Comparison of ENCODE assay signal across 2 cellular contexts in the genomic region with DNA sequence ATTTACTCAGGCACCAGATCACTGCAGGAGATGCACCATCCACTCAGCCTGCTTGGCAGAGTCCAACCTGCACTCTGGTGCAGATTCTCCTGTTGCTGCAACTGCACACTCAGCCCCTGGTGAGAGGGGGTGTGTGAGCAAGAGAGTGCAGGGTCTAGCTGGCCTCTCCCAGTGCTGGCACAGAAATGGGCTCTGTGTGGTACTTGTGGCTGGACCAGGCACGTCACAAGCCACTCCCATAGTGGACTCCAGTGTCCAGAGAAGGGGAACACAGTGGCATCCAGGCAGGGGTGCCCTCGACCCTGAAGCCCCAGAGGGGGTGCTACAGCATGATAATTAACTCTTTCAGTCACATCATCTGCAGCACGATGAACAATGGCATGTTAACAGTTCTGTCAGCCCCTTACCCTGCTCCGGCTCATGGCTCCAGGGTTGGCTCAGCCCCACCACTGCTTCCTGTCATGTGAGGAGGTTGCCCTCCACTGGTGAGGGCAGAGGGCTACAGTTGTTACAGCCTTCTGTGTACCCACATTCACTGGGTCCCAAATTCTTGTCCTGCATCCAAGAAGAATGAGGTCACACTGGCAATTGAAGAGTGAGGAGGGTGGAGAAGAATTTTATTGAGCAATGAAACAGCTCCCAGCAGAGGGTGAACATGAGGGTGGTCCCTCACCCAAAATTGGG.
TF ChIP-seq lines count a peak whose summit lies in the region.

No MANE protein-coding gene starts in this region.

TF ChIP-seq in IMR-90, 13 proteins besides CTCF, POLR2A, EP300 and RAD21:
- no peak for TF ChIP-seq CHD1 (IDR thresholded peaks at IDR 0.05; ENCODE audit: low read depth, low read length)
- no peak for TF ChIP-seq MAFK (IDR thresholded peaks at IDR 0.05; ENCODE audit: low read depth, low read length)
- TF ChIP-seq, protein P1, sequence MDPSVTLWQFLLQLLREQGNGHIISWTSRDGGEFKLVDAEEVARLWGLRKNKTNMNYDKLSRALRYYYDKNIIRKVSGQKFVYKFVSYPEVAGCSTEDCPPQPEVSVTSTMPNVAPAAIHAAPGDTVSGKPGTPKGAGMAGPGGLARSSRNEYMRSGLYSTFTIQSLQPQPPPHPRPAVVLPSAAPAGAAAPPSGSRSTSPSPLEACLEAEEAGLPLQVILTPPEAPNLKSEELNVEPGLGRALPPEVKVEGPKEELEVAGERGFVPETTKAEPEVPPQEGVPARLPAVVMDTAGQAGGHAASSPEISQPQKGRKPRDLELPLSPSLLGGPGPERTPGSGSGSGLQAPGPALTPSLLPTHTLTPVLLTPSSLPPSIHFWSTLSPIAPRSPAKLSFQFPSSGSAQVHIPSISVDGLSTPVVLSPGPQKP (IDR thresholded peaks at IDR 0.05; ENCODE audit: borderline replicate concordance, low read depth, low read length): no peak
- peak; percentile 12; the same call in 1 of the 2 replicates for TF ChIP-seq CEBPB (IDR thresholded peaks at IDR 0.05; ENCODE audit: low read depth, low read length)
- TF ChIP-seq MAZ (IDR thresholded peaks at IDR 0.05; ENCODE audit: borderline replicate concordance, low read depth, low read length): no peak
- TF ChIP-seq RFX5 (IDR thresholded peaks at IDR 0.05; ENCODE audit: low read depth, low read length): no peak
- no peak for TF ChIP-seq FOS (IDR thresholded peaks at IDR 0.05; ENCODE audit: low read depth, low read length)
- TF ChIP-seq, protein P2, sequence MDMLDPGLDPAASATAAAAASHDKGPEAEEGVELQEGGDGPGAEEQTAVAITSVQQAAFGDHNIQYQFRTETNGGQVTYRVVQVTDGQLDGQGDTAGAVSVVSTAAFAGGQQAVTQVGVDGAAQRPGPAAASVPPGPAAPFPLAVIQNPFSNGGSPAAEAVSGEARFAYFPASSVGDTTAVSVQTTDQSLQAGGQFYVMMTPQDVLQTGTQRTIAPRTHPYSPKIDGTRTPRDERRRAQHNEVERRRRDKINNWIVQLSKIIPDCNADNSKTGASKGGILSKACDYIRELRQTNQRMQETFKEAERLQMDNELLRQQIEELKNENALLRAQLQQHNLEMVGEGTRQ (IDR thresholded peaks at IDR 0.05; ENCODE audit: low read depth, low read length): no peak
- no peak for TF ChIP-seq BHLHE40 (IDR thresholded peaks at IDR 0.05; ENCODE audit: low read depth, low read length)
- TF ChIP-seq NFE2L2 (IDR thresholded peaks at IDR 0.05; ENCODE audit: low read depth, low read length): no peak
- no peak for TF ChIP-seq MXI1 (IDR thresholded peaks at IDR 0.05; ENCODE audit: borderline replicate concordance, low read depth, low read length)
- TF ChIP-seq RCOR1 (IDR thresholded peaks at IDR 0.05; ENCODE audit: insufficient replicate concordance, low read length): no peak
- peak; percentile 11; the same call in 1 of the 2 replicates for TF ChIP-seq SMC3 (IDR thresholded peaks at IDR 0.05; ENCODE audit: low read depth, low read length)
TF ChIP-seq in IMR-90: peak in this region for 2.

TF ChIP-seq in GM12878, 131 proteins besides CTCF, POLR2A, EP300 and RAD21:
- TF ChIP-seq, protein P3, sequence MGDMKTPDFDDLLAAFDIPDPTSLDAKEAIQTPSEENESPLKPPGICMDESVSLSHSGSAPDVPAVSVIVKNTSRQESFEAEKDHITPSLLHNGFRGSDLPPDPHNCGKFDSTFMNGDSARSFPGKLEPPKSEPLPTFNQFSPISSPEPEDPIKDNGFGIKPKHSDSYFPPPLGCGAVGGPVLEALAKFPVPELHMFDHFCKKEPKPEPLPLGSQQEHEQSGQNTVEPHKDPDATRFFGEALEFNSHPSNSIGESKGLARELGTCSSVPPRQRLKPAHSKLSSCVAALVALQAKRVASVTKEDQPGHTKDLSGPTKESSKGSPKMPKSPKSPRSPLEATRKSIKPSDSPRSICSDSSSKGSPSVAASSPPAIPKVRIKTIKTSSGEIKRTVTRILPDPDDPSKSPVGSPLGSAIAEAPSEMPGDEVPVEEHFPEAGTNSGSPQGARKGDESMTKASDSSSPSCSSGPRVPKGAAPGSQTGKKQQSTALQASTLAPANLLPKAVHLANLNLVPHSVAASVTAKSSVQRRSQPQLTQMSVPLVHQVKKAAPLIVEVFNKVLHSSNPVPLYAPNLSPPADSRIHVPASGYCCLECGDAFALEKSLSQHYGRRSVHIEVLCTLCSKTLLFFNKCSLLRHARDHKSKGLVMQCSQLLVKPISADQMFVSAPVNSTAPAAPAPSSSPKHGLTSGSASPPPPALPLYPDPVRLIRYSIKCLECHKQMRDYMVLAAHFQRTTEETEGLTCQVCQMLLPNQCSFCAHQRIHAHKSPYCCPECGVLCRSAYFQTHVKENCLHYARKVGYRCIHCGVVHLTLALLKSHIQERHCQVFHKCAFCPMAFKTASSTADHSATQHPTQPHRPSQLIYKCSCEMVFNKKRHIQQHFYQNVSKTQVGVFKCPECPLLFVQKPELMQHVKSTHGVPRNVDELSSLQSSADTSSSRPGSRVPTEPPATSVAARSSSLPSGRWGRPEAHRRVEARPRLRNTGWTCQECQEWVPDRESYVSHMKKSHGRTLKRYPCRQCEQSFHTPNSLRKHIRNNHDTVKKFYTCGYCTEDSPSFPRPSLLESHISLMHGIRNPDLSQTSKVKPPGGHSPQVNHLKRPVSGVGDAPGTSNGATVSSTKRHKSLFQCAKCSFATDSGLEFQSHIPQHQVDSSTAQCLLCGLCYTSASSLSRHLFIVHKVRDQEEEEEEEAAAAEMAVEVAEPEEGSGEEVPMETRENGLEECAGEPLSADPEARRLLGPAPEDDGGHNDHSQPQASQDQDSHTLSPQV (IDR thresholded peaks at IDR 0.05): no peak
- TF ChIP-seq STAT1 (conservative IDR thresholded peaks at IDR 0.05) (no peak), CEBPB (IDR thresholded peaks at IDR 0.05; ENCODE audit: borderline replicate concordance in 1 of 2, low read depth in 2 of 2, low read length in 2 of 2) (no peak), SP1 (IDR thresholded peaks at IDR 0.05; ENCODE audit: low read depth, low read length) (no peak), SREBF2 (IDR thresholded peaks at IDR 0.05; ENCODE audit: low read length) (no peak), CHD4 (IDR thresholded peaks at IDR 0.05) (no peak), EGR1 (IDR thresholded peaks at IDR 0.05; ENCODE audit: borderline replicate concordance in 1 of 2, low read depth in 2 of 2, low read length in 2 of 2) (no peak), RCOR1 (conservative IDR thresholded peaks at IDR 0.05; ENCODE audit: low read depth, low read length) (no peak), SPI1 (IDR thresholded peaks at IDR 0.05; ENCODE audit: borderline replicate concordance, insufficient read depth, low read depth, low read length) (no peak), GATAD2B (conservative IDR thresholded peaks at IDR 0.05; ENCODE audit: low read depth) (no peak), TCF7 (IDR thresholded peaks at IDR 0.05; ENCODE audit: borderline replicate concordance) (no peak), SUZ12 (IDR thresholded peaks at IDR 0.05; ENCODE audit: unreplicated experiment) (no peak), CREM (IDR thresholded peaks at IDR 0.05; ENCODE audit: low read depth) (no peak), TARDBP (IDR thresholded peaks at IDR 0.05; ENCODE audit: borderline replicate concordance) (no peak), ZZZ3 (IDR thresholded peaks at IDR 0.05; ENCODE audit: control insufficient read depth, insufficient read length, low read depth) (no peak)
- TF ChIP-seq, protein P4, sequence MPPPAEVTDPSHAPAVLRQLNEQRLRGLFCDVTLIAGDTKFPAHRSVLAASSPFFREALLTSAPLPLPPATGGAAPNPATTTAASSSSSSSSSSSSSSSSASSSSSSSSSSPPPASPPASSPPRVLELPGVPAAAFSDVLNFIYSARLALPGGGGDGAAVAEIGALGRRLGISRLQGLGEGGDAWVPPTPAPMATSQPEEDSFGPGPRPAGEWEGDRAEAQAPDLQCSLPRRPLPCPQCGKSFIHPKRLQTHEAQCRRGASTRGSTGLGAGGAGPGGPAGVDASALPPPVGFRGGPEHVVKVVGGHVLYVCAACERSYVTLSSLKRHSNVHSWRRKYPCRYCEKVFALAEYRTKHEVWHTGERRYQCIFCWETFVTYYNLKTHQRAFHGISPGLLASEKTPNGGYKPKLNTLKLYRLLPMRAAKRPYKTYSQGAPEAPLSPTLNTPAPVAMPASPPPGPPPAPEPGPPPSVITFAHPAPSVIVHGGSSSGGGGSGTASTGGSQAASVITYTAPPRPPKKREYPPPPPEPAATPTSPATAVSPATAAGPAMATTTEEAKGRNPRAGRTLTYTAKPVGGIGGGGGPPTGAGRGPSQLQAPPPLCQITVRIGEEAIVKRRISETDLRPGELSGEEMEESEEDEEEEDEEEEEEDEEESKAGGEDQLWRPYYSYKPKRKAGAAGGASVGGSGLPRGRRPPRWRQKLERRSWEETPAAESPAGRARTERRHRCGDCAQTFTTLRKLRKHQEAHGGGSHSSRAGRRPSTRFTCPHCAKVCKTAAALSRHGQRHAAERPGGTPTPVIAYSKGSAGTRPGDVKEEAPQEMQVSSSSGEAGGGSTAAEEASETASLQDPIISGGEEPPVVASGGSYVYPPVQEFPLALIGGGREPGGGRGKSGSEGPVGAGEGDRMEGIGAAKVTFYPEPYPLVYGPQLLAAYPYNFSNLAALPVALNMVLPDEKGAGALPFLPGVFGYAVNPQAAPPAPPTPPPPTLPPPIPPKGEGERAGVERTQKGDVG (CRISPR knock-in tag; IDR thresholded peaks at IDR 0.05): no peak
- TF ChIP-seq, protein P5, sequence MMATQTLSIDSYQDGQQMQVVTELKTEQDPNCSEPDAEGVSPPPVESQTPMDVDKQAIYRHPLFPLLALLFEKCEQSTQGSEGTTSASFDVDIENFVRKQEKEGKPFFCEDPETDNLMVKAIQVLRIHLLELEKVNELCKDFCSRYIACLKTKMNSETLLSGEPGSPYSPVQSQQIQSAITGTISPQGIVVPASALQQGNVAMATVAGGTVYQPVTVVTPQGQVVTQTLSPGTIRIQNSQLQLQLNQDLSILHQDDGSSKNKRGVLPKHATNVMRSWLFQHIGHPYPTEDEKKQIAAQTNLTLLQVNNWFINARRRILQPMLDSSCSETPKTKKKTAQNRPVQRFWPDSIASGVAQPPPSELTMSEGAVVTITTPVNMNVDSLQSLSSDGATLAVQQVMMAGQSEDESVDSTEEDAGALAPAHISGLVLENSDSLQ (IDR thresholded peaks at IDR 0.05): no peak
- TF ChIP-seq, protein P6, sequence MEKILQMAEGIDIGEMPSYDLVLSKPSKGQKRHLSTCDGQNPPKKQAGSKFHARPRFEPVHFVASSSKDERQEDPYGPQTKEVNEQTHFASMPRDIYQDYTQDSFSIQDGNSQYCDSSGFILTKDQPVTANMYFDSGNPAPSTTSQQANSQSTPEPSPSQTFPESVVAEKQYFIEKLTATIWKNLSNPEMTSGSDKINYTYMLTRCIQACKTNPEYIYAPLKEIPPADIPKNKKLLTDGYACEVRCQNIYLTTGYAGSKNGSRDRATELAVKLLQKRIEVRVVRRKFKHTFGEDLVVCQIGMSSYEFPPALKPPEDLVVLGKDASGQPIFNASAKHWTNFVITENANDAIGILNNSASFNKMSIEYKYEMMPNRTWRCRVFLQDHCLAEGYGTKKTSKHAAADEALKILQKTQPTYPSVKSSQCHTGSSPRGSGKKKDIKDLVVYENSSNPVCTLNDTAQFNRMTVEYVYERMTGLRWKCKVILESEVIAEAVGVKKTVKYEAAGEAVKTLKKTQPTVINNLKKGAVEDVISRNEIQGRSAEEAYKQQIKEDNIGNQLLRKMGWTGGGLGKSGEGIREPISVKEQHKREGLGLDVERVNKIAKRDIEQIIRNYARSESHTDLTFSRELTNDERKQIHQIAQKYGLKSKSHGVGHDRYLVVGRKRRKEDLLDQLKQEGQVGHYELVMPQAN (conservative IDR thresholded peaks at IDR 0.05): no peak
